Comparison of ENCODE assay signal across 10 cellular contexts in genomic region chr3:152574461-152575079, GRCh38.
A peak's percentile ranks its signal among the peaks of the same experiment; 100 is the strongest.
DNase-seq lines count a peak whose midpoint lies in the region; ATAC-seq and TF ChIP-seq lines count a peak whose summit lies in the region.
"Had no signal": no experiment of that assay in that cellular context is flagged by ENCODE, and none has a peak within 500 bp of the region (broad histone marks: within the 10 kb centered on the region; RNA-seq: fewer than 3 reads in every experiment).

No MANE protein-coding gene starts in this region.

- H3K4me3 ChIP-seq in OCI-LY1 (ENCODE audit: low read depth, low read length, poor library complexity, severe bottlenecking) (no peak overlapping the region), astrocyte of the cerebellum (ENCODE audit: low read depth, low read length) (no peak overlapping the region)
- H3K4me3 ChIP-seq: skin epidermis had no signal

- in situ Hi-C loops in astrocyte of the cerebellum (cut with HindIII; ENCODE audit: low sequenced_read_pairs), result no loop called here

- no peaks in the 10 kb centered on the region for H3K9me2 ChIP-seq in OCI-LY1 (ENCODE audit: low read depth, low read length)

- no peaks in the 10 kb centered on the region for H4K20me1 ChIP-seq in OCI-LY1 (ENCODE audit: insufficient read depth, low read length)

- DNase-seq in COR-L47 (lab: John Stamatoyannopoulos, UW) (peak; percentile 83), astrocyte of the cerebellum (ENCODE audit: low read depth) (peak; percentile 57), iPS DF 19.7 (ENCODE audit: low read depth, low spot score) (peak; percentile 9)
- DNase-seq in stimulated activated CD4-positive, alpha-beta T cell treated with anti-CD3 and anti-CD28 coated beads, Interleukin-2, amount 100 ng/mL, for 48 hours, result peak; percentile 5 to 10

- H3K9ac ChIP-seq in OCI-LY1 (ENCODE audit: low read length), result no peak overlapping the region

- no peak overlapping the region for H2AFZ ChIP-seq in OCI-LY1 (ENCODE audit: low read length)

- H3K27ac ChIP-seq in OCI-LY1 (ENCODE audit: low read depth, low read length, poor library complexity, severe bottlenecking), result no peak overlapping the region
- H3K27ac ChIP-seq: skin epidermis had no signal

- no peaks in the 10 kb centered on the region for H3K27me3 ChIP-seq in OCI-LY1 (ENCODE audit: insufficient read depth, low read length)

- H3K4me1 ChIP-seq in OCI-LY1 (ENCODE audit: insufficient read depth, low read length, severe bottlenecking), result no peaks in the 10 kb centered on the region

- peak; percentile 74 for TF ChIP-seq CTCF in OCI-LY1 (IDR thresholded peaks at IDR 0.05; ENCODE audit: low read length)
- peak; percentile 59 for TF ChIP-seq CTCF in astrocyte of the cerebellum (IDR thresholded peaks at IDR 0.05; ENCODE audit: low read depth, low read length, missing control alignments)

- ATAC-seq in GM19324 (IDR thresholded peaks at IDR 0.05; ENCODE audit: low FRiP score, unreplicated experiment) (peak; percentile 50), HG03565 (IDR thresholded peaks at IDR 0.05; ENCODE audit: unreplicated experiment) (peak; percentile 70), GM19328 (IDR thresholded peaks at IDR 0.05; ENCODE audit: unreplicated experiment) (no peak)
- ATAC-seq: T-cell had no signal

- no peaks in the 10 kb centered on the region for H3K9me3 ChIP-seq in OCI-LY1 (ENCODE audit: low read length)

- H3K36me3 ChIP-seq in OCI-LY1 (ENCODE audit: insufficient read depth, low read length), result no peaks in the 10 kb centered on the region

- no peaks in the 10 kb centered on the region for H3K79me2 ChIP-seq in OCI-LY1 (ENCODE audit: insufficient read depth, low read length)

- no peak overlapping the region for H3K4me2 ChIP-seq in OCI-LY1 (ENCODE audit: low read length)

- no peaks in the 10 kb centered on the region for H3F3A ChIP-seq in OCI-LY1 (ENCODE audit: insufficient read depth, low read length)

Comparison
In these comparisons a context has a peak if more than half of its experiments do, and no peak if none do; other contexts are left out.
1. DNase-seq: peak in every context shown above with its lines; median percentile 83 in COR-L47; 57 in astrocyte of the cerebellum; 9 in iPS DF 19.7; 8 in stimulated activated CD4-positive, alpha-beta T cell treated with anti-CD3 and anti-CD28 coated beads, Interleukin-2, amount 100 ng/mL, for 48 hours.